ENCODE assay signal across 17 cellular contexts in the genomic region with DNA sequence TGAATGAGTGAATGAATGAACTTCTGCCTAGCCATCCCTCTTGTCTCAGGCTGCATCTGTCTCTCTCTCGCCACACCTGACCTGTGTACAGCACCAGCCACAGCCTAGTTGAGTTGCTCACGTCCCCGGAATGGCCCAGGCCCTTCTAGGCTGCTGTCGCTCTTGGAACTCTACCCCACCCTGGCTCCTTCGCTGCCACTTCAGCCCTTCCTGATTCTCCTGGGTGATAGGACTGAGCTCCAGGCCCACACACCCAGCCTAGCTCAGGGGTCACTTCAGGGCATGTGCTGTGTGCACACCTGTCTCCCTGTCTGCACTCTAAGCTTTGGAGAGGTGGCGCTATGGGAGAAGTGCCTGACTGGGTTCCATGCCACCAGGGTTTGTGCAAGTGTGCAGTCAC.
A peak's percentile ranks its signal among the peaks of the same experiment; 100 is the strongest.
DNase-seq lines count a peak whose midpoint lies in the region; ATAC-seq and TF ChIP-seq lines count a peak whose summit lies in the region.
"Had no signal": no experiment of that assay in that cellular context is flagged by ENCODE, and none has a peak within 500 bp of the region (broad histone marks: within the 10 kb centered on the region; RNA-seq: fewer than 3 reads in every experiment).

No MANE protein-coding gene starts in this region.

- peaks cover 4% of the 10 kb centered on the region for H3K4me1 Mint-ChIP-seq in neural crest cell

- TF ChIP-seq CTCF in neural crest cell (conservative IDR thresholded peaks at IDR 0.05) = no peak
- TF ChIP-seq CTCF in body of pancreas (IDR thresholded peaks at IDR 0.05) = no peak

- no peak overlapping the region for H3K4me3 ChIP-seq in body of pancreas
- H3K4me3 ChIP-seq: BLaER1 treated with 17β-estradiol and CSF1 and Interleukin-3, amounts not matched to agents 10 nM and 100 nM; Peyer's patch had no signal

- intact Hi-C loops in body of pancreas (cut with DNase I) = no loop called here

- H3K27ac Mint-ChIP-seq in neural crest cell (ENCODE audit: unreplicated experiment) = peak overlapping the region; percentile 32

- H3K9me3 Mint-ChIP-seq in neural crest cell = no peaks in the 10 kb centered on the region

- peaks cover under 1% of the 10 kb centered on the region for H3K4me1 ChIP-seq in body of pancreas
- H3K4me1 ChIP-seq: Peyer's patch had no signal

- DNase-seq in NCI-H1417 (lab: John Stamatoyannopoulos, UW) (peak in 2 of 3 experiments; percentile 15 to 61), NCI-H1417 treated with DMSO at 0.1 percent for 48 hours (lab: John Stamatoyannopoulos, UW) (no peak), DMS53 treated with DMSO at 0.1 percent for 48 hours (lab: John Stamatoyannopoulos, UW; ENCODE audit: unreplicated experiment) (peak; percentile 58), NCI-H774 (lab: John Stamatoyannopoulos, UW) (peak; percentile 56), neural crest cell (ENCODE audit: low read depth, low spot score) (no peak), body of pancreas (no peak)
- DNase-seq in stimulated activated CD4-positive, alpha-beta T cell treated with anti-CD3 and anti-CD28 coated beads, Interleukin-15, amount 100 ng/mL, for 24 hours = no peak
- DNase-seq: DND-41, GDM1, HCEC 1CT, MV-4-11, NCI-H526, Peyer's patch, SIG-M5, T-helper 2 cell had no signal

- no peaks in the 10 kb centered on the region for H3K27me3 ChIP-seq in body of pancreas
- H3K27me3 ChIP-seq: BLaER1 treated with 17β-estradiol and CSF1 and Interleukin-3, amounts not matched to agents 10 nM and 100 nM; Peyer's patch had no signal

- no peak for ATAC-seq in body of pancreas
- ATAC-seq in GM21717 (IDR thresholded peaks at IDR 0.05; ENCODE audit: unreplicated experiment) = no peak

- no peaks in the 10 kb centered on the region for H3K9me3 ChIP-seq in body of pancreas
- H3K9me3 ChIP-seq: Peyer's patch had no signal

- no peaks in the 10 kb centered on the region for H3K27me3 Mint-ChIP-seq in neural crest cell (ENCODE audit: low read depth)

- 84 to 85% methylated on average over 5 of the region's 6 CpGs for WGBS in body of pancreas, 2 donors

- no peaks in the 10 kb centered on the region for H3K36me3 ChIP-seq in body of pancreas (replicated peaks in 1 of 2; ENCODE audit: insufficient read depth in 1 of 2, low read depth in 2 of 2)
- H3K36me3 ChIP-seq: BLaER1 treated with 17β-estradiol and CSF1 and Interleukin-3, amounts not matched to agents 10 nM and 100 nM had no signal

- no peak overlapping the region for H3K4me3 Mint-ChIP-seq in neural crest cell

- H3K36me3 Mint-ChIP-seq in neural crest cell (ENCODE audit: low read depth) = peaks cover 12% of the 10 kb centered on the region

- no peak overlapping the region for H3K27ac ChIP-seq in body of pancreas
- H3K27ac ChIP-seq: BLaER1 treated with 17β-estradiol and CSF1 and Interleukin-3, amounts not matched to agents 10 nM and 100 nM; Peyer's patch had no signal

- no peak for TF ChIP-seq POLR2A in body of pancreas (IDR thresholded peaks at IDR 0.05)

Comparison
In these comparisons a context has a peak if more than half of its experiments do, and no peak if none do; other contexts are left out.
1. DNase-seq: peak in NCI-H1417 (2 of 3), DMS53 treated with DMSO at 0.1 percent for 48 hours (single experiment) and NCI-H774 (single experiment); none in NCI-H1417 treated with DMSO at 0.1 percent for 48 hours (single experiment), neural crest cell (single experiment), stimulated activated CD4-positive, alpha-beta T cell treated with anti-CD3 and anti-CD28 coated beads, Interleukin-15, amount 100 ng/mL, for 24 hours (single experiment) and body of pancreas (0 of 4).